8 cellular contexts compared by ENCODE assay signal in the genomic region with DNA sequence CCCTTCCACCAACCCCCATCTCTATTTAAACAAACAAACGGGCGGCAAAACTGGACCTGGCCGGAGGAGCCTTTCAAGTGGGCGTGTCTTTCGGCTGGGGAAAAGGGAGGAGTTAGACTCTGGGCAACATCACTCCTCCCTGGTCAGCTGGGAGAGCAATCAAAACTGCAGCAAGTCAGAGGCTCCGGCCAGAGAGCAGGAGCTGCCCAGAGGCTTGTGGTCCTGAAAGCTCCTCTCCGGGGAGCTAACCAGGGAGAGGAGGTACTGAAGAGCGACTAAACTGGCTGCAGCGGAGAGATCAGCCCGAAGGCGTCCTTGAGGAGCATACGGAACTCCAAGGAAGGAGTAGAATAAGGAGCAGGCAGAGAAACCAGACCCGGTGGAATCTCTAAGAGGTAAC. TPM values are rescaled to one million over a fixed set of nuclear protein-coding genes. Genes with fewer than 3 reads are reported as not detected.
A peak's percentile ranks its signal among the peaks of the same experiment; 100 is the strongest.
DNase-seq lines count a peak whose midpoint lies in the region; ATAC-seq and TF ChIP-seq lines count a peak whose summit lies in the region.
"Had no signal": no experiment of that assay in that cellular context is flagged by ENCODE, and none has a peak within 500 bp of the region (broad histone marks: within the 10 kb centered on the region; RNA-seq: fewer than 3 reads in every experiment).

A gene with protein sequence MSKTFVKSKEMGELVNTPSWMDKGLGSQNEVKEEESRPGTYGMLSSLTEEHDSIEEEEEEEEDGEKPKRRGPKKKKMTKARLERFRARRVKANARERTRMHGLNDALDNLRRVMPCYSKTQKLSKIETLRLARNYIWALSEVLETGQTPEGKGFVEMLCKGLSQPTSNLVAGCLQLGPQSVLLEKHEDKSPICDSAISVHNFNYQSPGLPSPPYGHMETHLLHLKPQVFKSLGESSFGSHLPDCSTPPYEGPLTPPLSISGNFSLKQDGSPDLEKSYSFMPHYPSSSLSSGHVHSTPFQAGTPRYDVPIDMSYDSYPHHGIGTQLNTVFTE (plus strand): TSS at position 191 of the 400 bp plus-strand sequence. CDS start 6,466 bp downstream, outside the sequence.

- H3K27me3 ChIP-seq in sigmoid colon = peaks cover 0 to 23% (median 0%) of the 10 kb centered on the region in 3 donors

- intact Hi-C loops in activated CD8-positive, alpha-beta T cell treated with anti-CD3 and anti-CD28 coated beads for 36 hours (cut with micrococcal nuclease) = no loop called here
- intact Hi-C loops in sciatic nerve (cut with DNase I) = no loop called here
- intact Hi-C loops in sigmoid colon (cut with DNase I) = no loop called here

- no peak for TF ChIP-seq CTCF in activated CD8-positive, alpha-beta T cell treated with anti-CD3 and anti-CD28 coated beads for 36 hours (IDR thresholded peaks at IDR 0.05)
- no peak for TF ChIP-seq CTCF in sigmoid colon (IDR thresholded peaks at IDR 0.05)

- H3K9me3 ChIP-seq in sigmoid colon = no peaks in the 10 kb centered on the region

- peaks cover 25% of the 10 kb centered on the region for H3K27me3 Mint-ChIP-seq in activated CD8-positive, alpha-beta T cell treated with anti-CD3 and anti-CD28 coated beads for 36 hours

- no peaks in the 10 kb centered on the region for H3K4me1 ChIP-seq in sigmoid colon

- no peak within 1 kb of the TSS for H3K27ac Mint-ChIP-seq in activated CD8-positive, alpha-beta T cell treated with anti-CD3 and anti-CD28 coated beads for 36 hours

- H3K4me3 Mint-ChIP-seq in activated CD8-positive, alpha-beta T cell treated with anti-CD3 and anti-CD28 coated beads for 36 hours = no peak within 1 kb of the TSS

- no peaks in the 10 kb centered on the region for H3K36me3 Mint-ChIP-seq in activated CD8-positive, alpha-beta T cell treated with anti-CD3 and anti-CD28 coated beads for 36 hours (ENCODE audit: low read depth)

- H3K4me1 Mint-ChIP-seq in activated CD8-positive, alpha-beta T cell treated with anti-CD3 and anti-CD28 coated beads for 36 hours (ENCODE audit: low read depth) = peaks cover 7% of the 10 kb centered on the region

- ATAC-seq in GM18511 (IDR thresholded peaks at IDR 0.05; ENCODE audit: unreplicated experiment) = peak; percentile 44
- peak; percentile 84 for ATAC-seq in activated CD8-positive, alpha-beta T cell treated with anti-CD3 and anti-CD28 coated beads for 36 hours
- peak; percentile 81 for ATAC-seq in sciatic nerve

- H3K27ac ChIP-seq in sigmoid colon = no peak within 1 kb of the TSS
- H3K27ac ChIP-seq: PC-9 had no signal

- DNase-seq in M059J (ENCODE audit: low read depth) (peak; percentile 33), hepatic stellate cell (ENCODE audit: low spot score) (peak; percentile 26), sciatic nerve (ENCODE audit: low spot score) (peak; percentile 57), sigmoid colon (no peak)
- DNase-seq in activated CD8-positive, alpha-beta T cell treated with anti-CD3 and anti-CD28 coated beads for 36 hours = peak; percentile 36
- DNase-seq in effector CD4-positive, alpha-beta T cell = no peak

- CTCF ChIA-PET in activated CD8-positive, alpha-beta T cell treated with anti-CD3 and anti-CD28 coated beads for 36 hours (lab: Charles Lee) = interaction anchor here (1.7 to 2.0 kb wide), 3 partner anchors 14 to 52 kb away, joined by 4 to 7 read pairs (median 5); no protein-coding TSS in a partner anchor

- H3K9me3 Mint-ChIP-seq in activated CD8-positive, alpha-beta T cell treated with anti-CD3 and anti-CD28 coated beads for 36 hours = no peaks in the 10 kb centered on the region

- TF ChIP-seq POLR2A in sigmoid colon (IDR thresholded peaks at IDR 0.05) = no peak

- no peak for TF ChIP-seq EP300 in sigmoid colon (IDR thresholded peaks at IDR 0.05)

- H3K4me3 ChIP-seq in sigmoid colon = no peak within 1 kb of the TSS
- H3K4me3 ChIP-seq: PC-9 had no signal

- H3K36me3 ChIP-seq in sigmoid colon = no peaks in the 10 kb centered on the region

- 5 to 12% methylated on average over 13 of the region's 13 CpGs for WGBS in sigmoid colon, 2 donors

- POLR2A ChIA-PET in activated CD8-positive, alpha-beta T cell treated with anti-CD3 and anti-CD28 coated beads for 36 hours (lab: Charles Lee) = no interaction called here

RNA-seq across cellular contexts. Expression of the gene that starts here (rescaled TPM):
- total RNA-seq in M059J (2014; rRNA removed; shearing (Covaris generic)) = not detected in 2 replicates
- not detected for total RNA-seq in activated CD8-positive, alpha-beta T cell treated with anti-CD3 and anti-CD28 coated beads for 36 hours
- total RNA-seq in sciatic nerve = not detected
- total RNA-seq in sigmoid colon = not detected
- polyA plus RNA-seq in sigmoid colon = not detected
- total RNA-seq: PC-9 had no signal

Comparison
In these comparisons a context has a peak if more than half of its experiments do, and no peak if none do; other contexts are left out.
1. Peak in DNase-seq in M059J; RNA of the gene not detected or under 1 TPM.
2. Peak in DNase-seq and ATAC-seq in activated CD8-positive, alpha-beta T cell treated with anti-CD3 and anti-CD28 coated beads for 36 hours; RNA of the gene not detected or under 1 TPM.
3. Peak in DNase-seq and ATAC-seq in sciatic nerve; RNA of the gene not detected or under 1 TPM.